ENCODE assay signal across 1 cellular context in the genomic region with DNA sequence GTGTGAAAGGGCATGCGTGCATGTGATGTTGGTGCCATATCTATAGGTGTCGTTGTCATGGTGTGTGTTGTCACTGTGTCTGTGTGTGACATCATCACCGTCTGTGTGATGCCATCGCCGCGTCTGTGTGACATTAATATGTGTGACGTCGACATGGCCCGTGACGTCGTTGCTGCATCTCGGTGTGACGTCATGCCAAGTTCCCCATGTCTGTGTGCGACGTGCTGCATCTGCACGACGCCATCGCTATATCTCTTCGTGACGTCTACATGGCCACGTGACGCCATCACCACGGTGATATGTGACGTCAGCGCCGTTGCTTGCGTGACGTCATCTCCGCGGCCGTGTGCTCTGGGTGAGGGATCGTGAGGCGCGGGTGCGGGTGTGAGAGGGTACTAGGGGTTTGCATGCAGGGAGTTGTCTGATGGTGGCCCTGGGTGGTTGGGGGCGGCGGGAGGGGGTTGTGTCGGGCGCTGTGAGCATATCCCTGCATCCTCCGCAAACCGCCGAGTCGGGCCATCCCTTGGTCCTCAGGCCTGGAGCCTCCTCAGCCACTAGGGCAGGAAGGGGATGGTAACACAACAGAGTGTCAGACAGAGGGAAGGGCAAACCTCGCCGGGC.
TF ChIP-seq lines count a peak whose summit lies in the region.

No MANE protein-coding gene starts in this region.

TF ChIP-seq in GM23338, 12 proteins besides CTCF, POLR2A, EP300 and RAD21 (continued from another document):
- TF ChIP-seq, protein P1, sequence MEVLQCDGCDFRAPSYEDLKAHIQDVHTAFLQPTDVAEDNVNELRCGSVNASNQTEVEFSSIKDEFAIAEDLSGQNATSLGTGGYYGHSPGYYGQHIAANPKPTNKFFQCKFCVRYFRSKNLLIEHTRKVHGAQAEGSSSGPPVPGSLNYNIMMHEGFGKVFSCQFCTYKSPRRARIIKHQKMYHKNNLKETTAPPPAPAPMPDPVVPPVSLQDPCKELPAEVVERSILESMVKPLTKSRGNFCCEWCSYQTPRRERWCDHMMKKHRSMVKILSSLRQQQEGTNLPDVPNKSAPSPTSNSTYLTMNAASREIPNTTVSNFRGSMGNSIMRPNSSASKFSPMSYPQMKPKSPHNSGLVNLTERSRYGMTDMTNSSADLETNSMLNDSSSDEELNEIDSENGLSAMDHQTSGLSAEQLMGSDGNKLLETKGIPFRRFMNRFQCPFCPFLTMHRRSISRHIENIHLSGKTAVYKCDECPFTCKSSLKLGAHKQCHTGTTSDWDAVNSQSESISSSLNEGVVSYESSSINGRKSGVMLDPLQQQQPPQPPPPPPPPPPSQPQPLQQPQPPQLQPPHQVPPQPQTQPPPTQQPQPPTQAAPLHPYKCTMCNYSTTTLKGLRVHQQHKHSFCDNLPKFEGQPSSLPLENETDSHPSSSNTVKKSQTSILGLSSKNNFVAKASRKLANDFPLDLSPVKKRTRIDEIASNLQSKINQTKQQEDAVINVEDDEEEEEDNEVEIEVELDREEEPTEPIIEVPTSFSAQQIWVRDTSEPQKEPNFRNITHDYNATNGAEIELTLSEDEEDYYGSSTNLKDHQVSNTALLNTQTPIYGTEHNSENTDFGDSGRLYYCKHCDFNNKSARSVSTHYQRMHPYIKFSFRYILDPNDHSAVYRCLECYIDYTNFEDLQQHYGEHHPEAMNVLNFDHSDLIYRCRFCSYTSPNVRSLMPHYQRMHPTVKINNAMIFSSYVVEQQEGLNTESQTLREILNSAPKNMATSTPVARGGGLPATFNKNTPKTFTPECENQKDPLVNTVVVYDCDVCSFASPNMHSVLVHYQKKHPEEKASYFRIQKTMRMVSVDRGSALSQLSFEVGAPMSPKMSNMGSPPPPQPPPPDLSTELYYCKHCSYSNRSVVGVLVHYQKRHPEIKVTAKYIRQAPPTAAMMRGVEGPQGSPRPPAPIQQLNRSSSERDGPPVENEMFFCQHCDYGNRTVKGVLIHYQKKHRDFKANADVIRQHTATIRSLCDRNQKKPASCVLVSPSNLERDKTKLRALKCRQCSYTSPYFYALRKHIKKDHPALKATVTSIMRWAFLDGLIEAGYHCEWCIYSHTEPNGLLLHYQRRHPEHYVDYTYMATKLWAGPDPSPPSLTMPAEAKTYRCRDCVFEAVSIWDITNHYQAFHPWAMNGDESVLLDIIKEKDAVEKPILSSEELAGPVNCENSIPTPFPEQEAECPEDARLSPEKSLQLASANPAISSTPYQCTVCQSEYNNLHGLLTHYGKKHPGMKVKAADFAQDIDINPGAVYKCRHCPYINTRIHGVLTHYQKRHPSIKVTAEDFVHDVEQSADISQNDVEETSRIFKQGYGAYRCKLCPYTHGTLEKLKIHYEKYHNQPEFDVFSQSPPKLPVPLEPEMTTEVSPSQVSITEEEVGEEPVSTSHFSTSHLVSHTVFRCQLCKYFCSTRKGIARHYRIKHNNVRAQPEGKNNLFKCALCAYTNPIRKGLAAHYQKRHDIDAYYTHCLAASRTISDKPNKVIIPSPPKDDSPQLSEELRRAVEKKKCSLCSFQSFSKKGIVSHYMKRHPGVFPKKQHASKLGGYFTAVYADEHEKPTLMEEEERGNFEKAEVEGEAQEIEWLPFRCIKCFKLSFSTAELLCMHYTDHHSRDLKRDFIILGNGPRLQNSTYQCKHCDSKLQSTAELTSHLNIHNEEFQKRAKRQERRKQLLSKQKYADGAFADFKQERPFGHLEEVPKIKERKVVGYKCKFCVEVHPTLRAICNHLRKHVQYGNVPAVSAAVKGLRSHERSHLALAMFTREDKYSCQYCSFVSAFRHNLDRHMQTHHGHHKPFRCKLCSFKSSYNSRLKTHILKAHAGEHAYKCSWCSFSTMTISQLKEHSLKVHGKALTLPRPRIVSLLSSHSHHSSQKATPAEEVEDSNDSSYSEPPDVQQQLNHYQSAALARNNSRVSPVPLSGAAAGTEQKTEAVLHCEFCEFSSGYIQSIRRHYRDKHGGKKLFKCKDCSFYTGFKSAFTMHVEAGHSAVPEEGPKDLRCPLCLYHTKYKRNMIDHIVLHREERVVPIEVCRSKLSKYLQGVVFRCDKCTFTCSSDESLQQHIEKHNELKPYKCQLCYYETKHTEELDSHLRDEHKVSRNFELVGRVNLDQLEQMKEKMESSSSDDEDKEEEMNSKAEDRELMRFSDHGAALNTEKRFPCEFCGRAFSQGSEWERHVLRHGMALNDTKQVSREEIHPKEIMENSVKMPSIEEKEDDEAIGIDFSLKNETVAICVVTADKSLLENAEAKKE (CRISPR knock-in tag; IDR thresholded peaks at IDR 0.05), result no peak
- TF ChIP-seq REST (IDR thresholded peaks at IDR 0.05; ENCODE audit: unreplicated experiment) (no peak), EZH2 (IDR thresholded peaks at IDR 0.05; ENCODE audit: low read depth, unreplicated experiment) (no peak), STAT1 (IDR thresholded peaks at IDR 0.05; ENCODE audit: unreplicated experiment) (no peak), EZH2phosphoT487 (IDR thresholded peaks at IDR 0.05; ENCODE audit: unreplicated experiment) (no peak), JUNB (IDR thresholded peaks at IDR 0.05; ENCODE audit: unreplicated experiment) (no peak)
